In genomic region chr2:172928754-172929153, GRCh38 we compare ENCODE assay signal across 12 cellular contexts.
DNase-seq lines count a peak whose midpoint lies in the region; ATAC-seq and TF ChIP-seq lines count a peak whose summit lies in the region.
"Had no signal": no experiment of that assay in that cellular context is flagged by ENCODE, and none has a peak within 500 bp of the region (broad histone marks: within the 10 kb centered on the region; RNA-seq: fewer than 3 reads in every experiment).

No MANE protein-coding gene starts in this region.

- ATAC-seq in left ventricle myocardium superior: peak; percentile 66
- ATAC-seq: mucosa of descending colon; stimulated activated naive B cell treated with anti-CD40 and anti-IgM and Interleukin-4, amounts not matched to agents 10 μg/mL and 1 μg/mL and 100 μg/mL, for 72 hours had no signal

- intact Hi-C loops in left ventricle myocardium superior (cut with micrococcal nuclease): no loop called here
- intact Hi-C loops in activated naive CD4-positive, alpha-beta T cell treated with anti-CD3 and anti-CD28 coated beads for 36 hours (cut with micrococcal nuclease): no loop called here

- CTCF ChIA-PET in activated naive CD4-positive, alpha-beta T cell treated with anti-CD3 and anti-CD28 coated beads for 36 hours (lab: Charles Lee): interaction anchor here (0.8 to 1.1 kb wide), 3 partner anchors 9 to 123 kb away, joined by 3 read pairs; no protein-coding TSS in a partner anchor

- H3K4me3 Mint-ChIP-seq in activated naive CD4-positive, alpha-beta T cell treated with anti-CD3 and anti-CD28 coated beads for 36 hours: no peak overlapping the region
- H3K4me3 Mint-ChIP-seq: stimulated activated naive B cell treated with anti-CD40 and anti-IgM and Interleukin-4, amounts not matched to agents 10 μg/mL and 1 μg/mL and 100 μg/mL, for 72 hours; T-helper 1 cell treated with Interleukin-12 subunit alpha and Interleukin-12 subunit beta and Interleukin-4 antibody, amounts not matched to agents 30 μg/mL and 1 μg/mL, for 36 hours had no signal

- in situ Hi-C loops in GM13977 (cut with MboI; ENCODE audit: low pct_unique_long_range_greater_than_20kb, low sequenced_read_pairs, unreplicated experiment): no loop called here

- H3K4me2 ChIP-seq in skeletal muscle satellite cell (ENCODE audit: low read length): peak overlapping the region; percentile 66

- H3K9ac ChIP-seq in skeletal muscle satellite cell (ENCODE audit: low read depth, low read length): no peak overlapping the region

- DNase-seq in DMS53 (lab: John Stamatoyannopoulos, UW) (peak; percentile 27), DMS53 treated with DMSO at 0.1 percent for 48 hours (lab: John Stamatoyannopoulos, UW; ENCODE audit: unreplicated experiment) (no peak), astrocyte of the hippocampus (ENCODE audit: low read depth, low spot score) (peak; percentile 60), left ventricle myocardium superior (no peak), C1 segment of cervical spinal cord (lab: John Stamatoyannopoulos, UW) (no peak), GM13977 (ENCODE audit: low spot score) (no peak)
- no peak for DNase-seq in activated naive CD4-positive, alpha-beta T cell treated with anti-CD3 and anti-CD28 coated beads for 36 hours
- DNase-seq: 8988T; mucosa of descending colon; stimulated activated naive B cell treated with anti-CD40 and anti-IgM and Interleukin-4, amounts not matched to agents 10 μg/mL and 1 μg/mL and 100 μg/mL, for 72 hours had no signal

- no peaks in the 10 kb centered on the region for H3K27me3 Mint-ChIP-seq in activated naive CD4-positive, alpha-beta T cell treated with anti-CD3 and anti-CD28 coated beads for 36 hours (ENCODE audit: low read depth)

- H3K9me3 ChIP-seq in skeletal muscle satellite cell (replicated peaks; ENCODE audit: low read length): no peaks in the 10 kb centered on the region
- H3K9me3 ChIP-seq: mucosa of descending colon had no signal

- H3K36me3 ChIP-seq in skeletal muscle satellite cell (ENCODE audit: insufficient read depth, low read length): no peaks in the 10 kb centered on the region

- no peak overlapping the region for H3K27ac Mint-ChIP-seq in activated naive CD4-positive, alpha-beta T cell treated with anti-CD3 and anti-CD28 coated beads for 36 hours
- H3K27ac Mint-ChIP-seq: stimulated activated naive B cell treated with anti-CD40 and anti-IgM and Interleukin-4, amounts not matched to agents 10 μg/mL and 1 μg/mL and 100 μg/mL, for 72 hours; T-helper 1 cell treated with Interleukin-12 subunit alpha and Interleukin-12 subunit beta and Interleukin-4 antibody, amounts not matched to agents 30 μg/mL and 1 μg/mL, for 36 hours had no signal

- H3K4me3 ChIP-seq in skeletal muscle satellite cell (ENCODE audit: low read length): no peak overlapping the region
- H3K4me3 ChIP-seq: mucosa of descending colon had no signal

- H3K27me3 ChIP-seq in skeletal muscle satellite cell (ENCODE audit: control insufficient read depth, insufficient read depth, low read length): no peaks in the 10 kb centered on the region

- H3K4me1 Mint-ChIP-seq in activated naive CD4-positive, alpha-beta T cell treated with anti-CD3 and anti-CD28 coated beads for 36 hours (ENCODE audit: low read depth): peaks cover 9% of the 10 kb centered on the region

- peaks cover 24% of the 10 kb centered on the region for H3K4me1 ChIP-seq in skeletal muscle satellite cell (ENCODE audit: control insufficient read depth, insufficient read depth, low read length)

- no peak for TF ChIP-seq CTCF in GM13977 (IDR thresholded peaks at IDR 0.05; ENCODE audit: extremely low read depth, insufficient read depth, missing control alignments)

- H3K9me3 Mint-ChIP-seq in activated naive CD4-positive, alpha-beta T cell treated with anti-CD3 and anti-CD28 coated beads for 36 hours: no peaks in the 10 kb centered on the region
- H3K9me3 Mint-ChIP-seq: T-helper 1 cell treated with Interleukin-12 subunit alpha and Interleukin-12 subunit beta and Interleukin-4 antibody, amounts not matched to agents 30 μg/mL and 1 μg/mL, for 36 hours had no signal

- no peaks in the 10 kb centered on the region for H3K36me3 Mint-ChIP-seq in activated naive CD4-positive, alpha-beta T cell treated with anti-CD3 and anti-CD28 coated beads for 36 hours (ENCODE audit: low read depth)
- H3K36me3 Mint-ChIP-seq: stimulated activated naive B cell treated with anti-CD40 and anti-IgM and Interleukin-4, amounts not matched to agents 10 μg/mL and 1 μg/mL and 100 μg/mL, for 72 hours had no signal

Comparison
In these comparisons a context has a peak if more than half of its experiments do, and no peak if none do; other contexts are left out.
1. DNase-seq: peak in DMS53 (single experiment) and astrocyte of the hippocampus (single experiment); none in DMS53 treated with DMSO at 0.1 percent for 48 hours (single experiment), left ventricle myocardium superior (single experiment), activated naive CD4-positive, alpha-beta T cell treated with anti-CD3 and anti-CD28 coated beads for 36 hours (single experiment), C1 segment of cervical spinal cord (0 of 14) and GM13977 (single experiment).